Comparison of ENCODE assay signal across 10 cellular contexts in genomic region chr16:67658849-67659674, GRCh38. TPM values are rescaled to one million over a fixed set of nuclear protein-coding genes. Genes with fewer than 3 reads are reported as not detected.
DNase-seq lines count a peak whose midpoint lies in the region; ATAC-seq, FAIRE-seq and TF ChIP-seq lines count a peak whose summit lies in the region.
"Had no signal": no experiment of that assay in that cellular context is flagged by ENCODE, and none has a peak within 500 bp of the region (broad histone marks: within the 10 kb centered on the region; RNA-seq: fewer than 3 reads in every experiment).

No MANE protein-coding gene starts in this region.

- H3K79me2 ChIP-seq in GM12878 (ENCODE audit: control insufficient read depth, insufficient read depth, low read length) (peaks cover 12% of the 10 kb centered on the region), mesendoderm (ENCODE audit: control insufficient read depth, insufficient read depth, low read length) (peaks cover 2% of the 10 kb centered on the region)

- H3K4me2 ChIP-seq in GM12878 (ENCODE audit: control insufficient read depth, insufficient read depth) (peak overlapping the region; percentile 73), mesendoderm (ENCODE audit: low read length) (peak overlapping the region; percentile 86)

- no peak for TF ChIP-seq RAD21 in GM12878 (IDR thresholded peaks at IDR 0.05; ENCODE audit: insufficient read depth, low read depth, low read length)

- H3K9ac ChIP-seq in GM12878 (ENCODE audit: control insufficient read depth, insufficient read depth, low read length) (peak overlapping the region; percentile 78), mesendoderm (ENCODE audit: low read length) (peak overlapping the region; percentile 96)

- H2AFZ ChIP-seq in GM12878 (ENCODE audit: control insufficient read depth, low read depth, low read length) = no peak overlapping the region; the same call in 1 of the 2 replicates

- H3K18ac ChIP-seq in mesendoderm (ENCODE audit: low read length) = no peak overlapping the region

- no peak overlapping the region for H2BK5ac ChIP-seq in mesendoderm (ENCODE audit: low read length)

- H3K4me1 ChIP-seq in left ventricle myocardium inferior (peaks cover 30% of the 10 kb centered on the region), GM12878 (ENCODE audit: control insufficient read depth, insufficient read depth, low read length) (peaks cover 10% of the 10 kb centered on the region), mesendoderm (ENCODE audit: control insufficient read depth, low read depth, low read length) (no peaks in the 10 kb centered on the region), vagina (peaks cover 28% of the 10 kb centered on the region)

- SMC1A ChIA-PET in GM12878 (lab: Charles Lee; ENCODE audit: uncharacterized antibody, unreplicated experiment) = interaction anchor here (1.0 to 2.1 kb wide), 4 partner anchors 14 to 186 kb away, joined by 3 to 7 read pairs (median 4); partner anchors contain the start of gene CARMIL2

- no peak overlapping the region for H2BK15ac ChIP-seq in mesendoderm (replicated peaks; ENCODE audit: low read depth)

- DNase-seq in left ventricle myocardium inferior (no peak), left cardiac atrium (no peak), GM12878 (ENCODE audit: low read depth, low spot score) (no peak), mesendoderm (no peak), vagina (ENCODE audit: extremely low spot score in 2 of 2) (no peak), D721Med (ENCODE audit: insufficient read length, low spot score) (no peak), retina (no peak)
- DNase-seq: NCI-H1048 had no signal

- H3K4ac ChIP-seq in mesendoderm (ENCODE audit: low read depth, low read length) = no peak overlapping the region

- intact Hi-C loops in left ventricle myocardium inferior (cut with micrococcal nuclease) = no loop called here
- intact Hi-C loops in left cardiac atrium (cut with DNase I) = loop anchor here in 1 of 2 donors (5.0 kb wide), 1 partner anchor 87 kb away; no protein-coding TSS in a partner anchor
- intact Hi-C loops in GM12878 (cut with micrococcal nuclease; ENCODE audit: unreplicated experiment) = no loop called here
- intact Hi-C loops in vagina (cut with DNase I) = no loop called here

- H3K27ac ChIP-seq in left ventricle myocardium inferior (replicated peaks) (no peak overlapping the region), GM12878 (ENCODE audit: control insufficient read depth, insufficient read depth) (peak overlapping the region; percentile 80), mesendoderm (ENCODE audit: low read depth, low read length) (no peak overlapping the region), vagina (peak overlapping the region; percentile 90)

- H3K4me3 ChIP-seq in left ventricle myocardium inferior (peak overlapping the region; percentile 89), GM12878 (peak overlapping the region; percentile 92), mesendoderm (ENCODE audit: low read length) (peak overlapping the region; percentile 95), vagina (peak overlapping the region; percentile 84 to 99)

- no peak for TF ChIP-seq EP300 in GM12878 (IDR thresholded peaks at IDR 0.05; ENCODE audit: borderline replicate concordance in 1 of 2, control insufficient read depth in 1 of 2, low read depth in 2 of 2, low read length in 2 of 2)

- POLR2A ChIA-PET in GM12878 (lab: Charles Lee) = interaction anchor here (0.5 to 2.8 kb wide), 11 partner anchors 10 to 129 kb away, joined by 3 to 16 read pairs (median 4); partner anchors contain the start of genes CARMIL2 and CTCF

- BruUV-seq in GM12878 (replicated peaks; lab: Mats Ljungman, UMichigan) = no TSS peak

- ATAC-seq in left cardiac atrium = no peak
- no peak for ATAC-seq in GM12878
- no peak for ATAC-seq in GM18868 (IDR thresholded peaks at IDR 0.05; ENCODE audit: unreplicated experiment)

- peak overlapping the region; percentile 96 for H3K56ac ChIP-seq in mesendoderm (ENCODE audit: low read length)

- RAD21 ChIA-PET in GM12878 (lab: Charles Lee; ENCODE audit: unreplicated experiment) = interaction anchor here (1.0 to 3.2 kb wide), 6 partner anchors 14 to 170 kb away, joined by 3 to 17 read pairs (median 6); partner anchors contain the start of genes CARMIL2, CTCF and GFOD2

- H3K23ac ChIP-seq in mesendoderm (ENCODE audit: low read length) = no peak overlapping the region

- no peaks in the 10 kb centered on the region for H4K20me1 ChIP-seq in GM12878 (ENCODE audit: control insufficient read depth, insufficient read depth)

- H3K79me1 ChIP-seq in mesendoderm (ENCODE audit: low read length) = peaks cover 4% of the 10 kb centered on the region

- 19% methylated on average over 19 of the region's 21 CpGs for WGBS in GM12878 (ENCODE audit: insufficient coverage, insufficient replicate concordance, low lambda C conversion rate, missing lambda C conversion rate)
- no CpG with 5 or more reads among the region's 21 CpGs for WGBS in mesendoderm (ENCODE audit: extremely low coverage, insufficient coverage, low lambda C conversion rate)

- in situ Hi-C loops in GM12878 (cut with MboI) = no loop called here

- H2BK120ac ChIP-seq in mesendoderm (ENCODE audit: low read depth, low read length) = no peak overlapping the region

- H2AK5ac ChIP-seq in mesendoderm (ENCODE audit: low read length) = no peak overlapping the region

- no peak overlapping the region for H4K8ac ChIP-seq in mesendoderm (ENCODE audit: low read depth, low read length)

- TF ChIP-seq POLR2A in GM12878 (IDR thresholded peaks at IDR 0.05; ENCODE audit: low read depth, low read length) = no peak
- no peak for TF ChIP-seq POLR2A in vagina (IDR thresholded peaks at IDR 0.05)

- H3K9me3 ChIP-seq in left ventricle myocardium inferior (replicated peaks) = no peaks in the 10 kb centered on the region
- no peaks in the 10 kb centered on the region for H3K9me3 ChIP-seq in GM12878 (replicated peaks; ENCODE audit: control insufficient read depth, insufficient read depth, low read length)
- no peaks in the 10 kb centered on the region for H3K9me3 ChIP-seq in vagina

- no peak for FAIRE-seq in GM12878 (lab: Jason Lieb, UNC)
- FAIRE-seq in D721Med (lab: Jason Lieb, UNC) = no peak
- FAIRE-seq: urothelium cell line had no signal

- no peak overlapping the region for H4K5ac ChIP-seq in mesendoderm (ENCODE audit: low read length)

- CTCF ChIA-PET in GM12878 (lab: Yijun Ruan, JAX) = interaction anchor here (0.8 to 4.3 kb wide), 10 partner anchors 10 to 178 kb away, joined by 3 to 29 read pairs (median 6); partner anchors contain the start of genes ATP6V0D1 and CARMIL2

- TF ChIP-seq CTCF in left ventricle myocardium inferior (IDR thresholded peaks at IDR 0.05; ENCODE audit: borderline replicate concordance) (no peak), GM12878 (IDR thresholded peaks at IDR 0.05 in 2 of 3, conservative IDR thresholded peaks at IDR 0.05 in 1 of 3; ENCODE audit: control insufficient read depth in 2 of 3, extremely low read depth in 1 of 3, insufficient read depth in 1 of 3, low read depth in 3 of 3, low read length in 3 of 3) (no peak), vagina (IDR thresholded peaks at IDR 0.05) (no peak), D721Med (IDR thresholded peaks at IDR 0.05; ENCODE audit: insufficient read depth, missing control alignments) (no peak)

- H3K36me3 ChIP-seq in left ventricle myocardium inferior = peaks cover 19% of the 10 kb centered on the region
- peaks cover 12 to 15% of the 10 kb centered on the region in 2 experiments for H3K36me3 ChIP-seq in GM12878 (ENCODE audit: control insufficient read depth in 2 of 2, insufficient read depth in 2 of 2, low read length in 1 of 2)
- H3K36me3 ChIP-seq in mesendoderm (ENCODE audit: control insufficient read depth, insufficient read depth, low read length) = no peaks in the 10 kb centered on the region
- H3K36me3 ChIP-seq in vagina = peaks cover 0 to 10% of the 10 kb centered on the region in 2 donors

- H3K27me3 ChIP-seq in left ventricle myocardium inferior (ENCODE audit: low read depth) = peaks cover 23% of the 10 kb centered on the region
- H3K27me3 ChIP-seq in GM12878 (replicated peaks in 1 of 2; ENCODE audit: control insufficient read depth in 2 of 2, insufficient read depth in 2 of 2, low read length in 1 of 2) = no peaks in the 10 kb centered on the region
- no peaks in the 10 kb centered on the region for H3K27me3 ChIP-seq in mesendoderm (ENCODE audit: insufficient read depth, low read length, poor library complexity)
- no peaks in the 10 kb centered on the region for H3K27me3 ChIP-seq in vagina

RNA-seq across cellular contexts. Expression of gene ACD, which starts 1.0 kb away (rescaled TPM):
- total RNA-seq in left ventricle myocardium inferior (7.1 TPM), left cardiac atrium (10 to 100 TPM in 1 of 2 donors, 1 to 10 TPM in 1; 9.0 to 10.2 TPM), GM12878 (2014; rRNA removed) (26.3 and 36.1 TPM in 2 replicates), GM12878 (2014; rRNA removed; fragmentation: Illumina TruSeq; extraction: Trizol) (9.8 and 10.0 TPM in 2 replicates), GM12878 (2021) (32.4 and 32.9 TPM in 2 replicates), vagina (38.8 TPM)
- 20.1 and 22.8 TPM in 2 replicates for total RNA-seq in GM12878 (2013; cell fraction: nucleolus; rRNA removed)
- 11.7 TPM for polyA plus RNA-seq in GM12878 (2011; ENCODE audit: low read depth)
- polyA plus RNA-seq in GM12878 (2011; rRNA removed) (5.6 and 15.6 TPM in 2 replicates), GM12878 (2014; fragmentation: Illumina TruSeq; extraction: Trizol) (2.8 and 11.3 TPM in 2 replicates), GM12878 (2014; fragmentation: Nextera tagmentation; extraction: Ambion mirVana) (1 to 10 TPM; 2.9 to 9.7 TPM), GM12878 (2014; rRNA removed) (32.2 and 35.6 TPM in 2 replicates), GM12878 (2016; fragmentation: Nextera tagmentation; extraction: Ambion mirVana) (10 to 100 TPM; 45.0 to 46.7 TPM)
- polyA plus RNA-seq in GM12878 (2011; cell fraction: cytosol; rRNA removed) = 18.1 and 22.2 TPM in 2 replicates
- 67.6 and 72.5 TPM in 2 replicates for polyA plus RNA-seq in GM12878 (2011; cell fraction: nucleus; rRNA removed)
- polyA plus RNA-seq in GM12878 (2012) = 26.0 and 29.8 TPM in 2 replicates
- 7.0 and 15.8 TPM in 2 replicates for polyA minus RNA-seq in GM12878 (2011; rRNA and poly(A)+ RNA removed)
- polyA minus RNA-seq in GM12878 (2011; cell fraction: cytosol; rRNA and poly(A)+ RNA removed) = 12.3 and 13.3 TPM in 2 replicates
- polyA minus RNA-seq in GM12878 (2011; cell fraction: nucleus; rRNA and poly(A)+ RNA removed) = 25.6 and 44.0 TPM in 2 replicates
- polyA plus RNA-seq in mesendoderm (2013, experiment 1 of 2) = 30.8 TPM
- polyA plus RNA-seq in mesendoderm (2013, experiment 2 of 2) = 33.8 TPM

RNA-seq across cellular contexts. Expression of gene PARD6A, which starts 1.7 kb away (rescaled TPM):
- total RNA-seq in left ventricle myocardium inferior (3.4 TPM), left cardiac atrium (1 to 10 TPM; 2.5 to 4.8 TPM), GM12878 (2014; rRNA removed) (8.0 and 9.1 TPM in 2 replicates), GM12878 (2014; rRNA removed; fragmentation: Illumina TruSeq; extraction: Trizol) (3.0 and 3.4 TPM in 2 replicates), GM12878 (2021) (6.2 and 7.5 TPM in 2 replicates), vagina (1.2 TPM)
- total RNA-seq in GM12878 (2013; cell fraction: nucleolus; rRNA removed) = not detected in 2 replicates
- polyA plus RNA-seq in GM12878 (2011; ENCODE audit: low read depth) = 0.98 TPM
- polyA plus RNA-seq in GM12878 (2011; rRNA removed) (0.92 and 1.9 TPM in 2 replicates), GM12878 (2014; fragmentation: Illumina TruSeq; extraction: Trizol) (0.27 and 1.7 TPM in 2 replicates), GM12878 (2014; fragmentation: Nextera tagmentation; extraction: Ambion mirVana) (under 1 TPM; 0.42 to 0.62 TPM), GM12878 (2014; rRNA removed) (7.1 and 9.8 TPM in 2 replicates), GM12878 (2016; fragmentation: Nextera tagmentation; extraction: Ambion mirVana) (10 to 100 TPM in 1 of 2 experiments, 1 to 10 TPM in 1; 5.7 to 10.1 TPM)
- 3.5 and 6.3 TPM in 2 replicates for polyA plus RNA-seq in GM12878 (2011; cell fraction: cytosol; rRNA removed)
- polyA plus RNA-seq in GM12878 (2011; cell fraction: nucleus; rRNA removed) = 3.4 and 3.7 TPM in 2 replicates
- 3.4 and 3.7 TPM in 2 replicates for polyA plus RNA-seq in GM12878 (2012)
- polyA minus RNA-seq in GM12878 (2011; rRNA and poly(A)+ RNA removed) = 0.95 and 1.4 TPM in 2 replicates
- 1.5 and 1.9 TPM in 2 replicates for polyA minus RNA-seq in GM12878 (2011; cell fraction: cytosol; rRNA and poly(A)+ RNA removed)
- polyA minus RNA-seq in GM12878 (2011; cell fraction: nucleus; rRNA and poly(A)+ RNA removed) = 1.5 and 2.2 TPM in 2 replicates
- polyA plus RNA-seq in mesendoderm (2013, experiment 1 of 2) = 3.1 TPM
- polyA plus RNA-seq in mesendoderm (2013, experiment 2 of 2) = 3.3 TPM

RNA-seq across cellular contexts. Expression of gene ENKD1, which starts 7.5 kb away (rescaled TPM):
- total RNA-seq in left ventricle myocardium inferior = 9.6 TPM
- 1 to 10 TPM; 7.6 to 9.6 TPM for total RNA-seq in left cardiac atrium
- total RNA-seq in GM12878 (2013; cell fraction: nucleolus; rRNA removed) = 6.3 and 8.3 TPM in 2 replicates
- total RNA-seq in GM12878 (2014; rRNA removed) = 7.7 and 9.1 TPM in 2 replicates
- total RNA-seq in GM12878 (2014; rRNA removed; fragmentation: Illumina TruSeq; extraction: Trizol) = 2.5 TPM in 2 replicates
- total RNA-seq in GM12878 (2021) = 7.2 and 8.1 TPM in 2 replicates
- polyA plus RNA-seq in GM12878 (2011; ENCODE audit: low read depth) = 0.60 TPM
- polyA plus RNA-seq in GM12878 (2011; rRNA removed) = 2.8 and 5.2 TPM in 2 replicates
- 5.4 and 9.3 TPM in 2 replicates for polyA plus RNA-seq in GM12878 (2011; cell fraction: cytosol; rRNA removed)
- 27.3 and 32.8 TPM in 2 replicates for polyA plus RNA-seq in GM12878 (2011; cell fraction: nucleus; rRNA removed)
- polyA plus RNA-seq in GM12878 (2012) = 5.5 and 6.9 TPM in 2 replicates
- 0.30 and 0.97 TPM in 2 replicates for polyA plus RNA-seq in GM12878 (2014; fragmentation: Illumina TruSeq; extraction: Trizol)
- polyA plus RNA-seq in GM12878 (2014; fragmentation: Nextera tagmentation; extraction: Ambion mirVana) = 1 to 10 TPM in 1 of 2 experiments, under 1 TPM in 1; 0.19 to 1.1 TPM
- polyA plus RNA-seq in GM12878 (2014; rRNA removed) = 6.8 and 11.4 TPM in 2 replicates
- 1 to 10 TPM; 2.1 to 3.1 TPM for polyA plus RNA-seq in GM12878 (2016; fragmentation: Nextera tagmentation; extraction: Ambion mirVana)
- polyA minus RNA-seq in GM12878 (2011; rRNA and poly(A)+ RNA removed) = 3.1 and 3.5 TPM in 2 replicates
- 2.0 and 3.7 TPM in 2 replicates for polyA minus RNA-seq in GM12878 (2011; cell fraction: cytosol; rRNA and poly(A)+ RNA removed)
- polyA minus RNA-seq in GM12878 (2011; cell fraction: nucleus; rRNA and poly(A)+ RNA removed) = 1.8 and 4.6 TPM in 2 replicates
- 4.8 TPM for polyA plus RNA-seq in mesendoderm (2013, experiment 1 of 2)
- polyA plus RNA-seq in mesendoderm (2013, experiment 2 of 2) = 5.1 TPM
- 14.7 TPM for total RNA-seq in vagina

RNA-seq across cellular contexts. Expression of gene C16orf86, which starts 7.6 kb away (rescaled TPM):
- 2.9 TPM for total RNA-seq in left ventricle myocardium inferior
- 1 to 10 TPM; 3.5 to 3.7 TPM for total RNA-seq in left cardiac atrium
- total RNA-seq in GM12878 (2013; cell fraction: nucleolus; rRNA removed) = 2.9 and 3.3 TPM in 2 replicates
- 1.7 and 3.3 TPM in 2 replicates for total RNA-seq in GM12878 (2014; rRNA removed)
- total RNA-seq in GM12878 (2014; rRNA removed; fragmentation: Illumina TruSeq; extraction: Trizol) = 0.55 and 0.89 TPM in 2 replicates
- 2.7 and 3.0 TPM in 2 replicates for total RNA-seq in GM12878 (2021)
- polyA plus RNA-seq in GM12878 (2011; ENCODE audit: low read depth) = 0.49 TPM
- polyA plus RNA-seq in GM12878 (2011; rRNA removed) = 0.53 and 1.2 TPM in 2 replicates
- 1.5 and 2.6 TPM in 2 replicates for polyA plus RNA-seq in GM12878 (2011; cell fraction: cytosol; rRNA removed)
- 6.1 and 6.6 TPM in 2 replicates for polyA plus RNA-seq in GM12878 (2011; cell fraction: nucleus; rRNA removed)
- polyA plus RNA-seq in GM12878 (2012) = 2.5 and 2.8 TPM in 2 replicates
- polyA plus RNA-seq in GM12878 (2014; fragmentation: Illumina TruSeq; extraction: Trizol) = 0.51 TPM in 1 of 2 replicates, not detected in the other
- polyA plus RNA-seq in GM12878 (2014; fragmentation: Nextera tagmentation; extraction: Ambion mirVana) = under 1 TPM; 0.11 to 0.18 TPM
- polyA plus RNA-seq in GM12878 (2014; rRNA removed) = 2.3 and 2.4 TPM in 2 replicates
- 1 to 10 TPM; 2.0 to 3.2 TPM for polyA plus RNA-seq in GM12878 (2016; fragmentation: Nextera tagmentation; extraction: Ambion mirVana)
- polyA minus RNA-seq in GM12878 (2011; rRNA and poly(A)+ RNA removed) = 0.88 TPM in 1 of 2 replicates, not detected in the other
- not detected in 2 replicates for polyA minus RNA-seq in GM12878 (2011; cell fraction: cytosol; rRNA and poly(A)+ RNA removed)
- polyA minus RNA-seq in GM12878 (2011; cell fraction: nucleus; rRNA and poly(A)+ RNA removed) = 0.85 and 1.1 TPM in 2 replicates
- 0.49 TPM for polyA plus RNA-seq in mesendoderm (2013, experiment 1 of 2)
- 0.29 TPM for polyA plus RNA-seq in mesendoderm (2013, experiment 2 of 2)
- 10.3 TPM for total RNA-seq in vagina

RNA-seq across cellular contexts. Expression of gene CARMIL2, which starts 14.1 kb away (rescaled TPM):
- total RNA-seq in left ventricle myocardium inferior = 0.58 TPM
- total RNA-seq in left cardiac atrium = 1 to 10 TPM; 1.1 to 1.2 TPM
- total RNA-seq in GM12878 (2013; cell fraction: nucleolus; rRNA removed) = 66.7 and 80.3 TPM in 2 replicates
- total RNA-seq in GM12878 (2014; rRNA removed) = 18.9 and 24.1 TPM in 2 replicates
- 13.7 and 14.0 TPM in 2 replicates for total RNA-seq in GM12878 (2014; rRNA removed; fragmentation: Illumina TruSeq; extraction: Trizol)
- total RNA-seq in GM12878 (2021) = 87.6 and 104 TPM in 2 replicates
- polyA plus RNA-seq in GM12878 (2011; ENCODE audit: low read depth) = 15.7 TPM
- 4.4 and 8.6 TPM in 2 replicates for polyA plus RNA-seq in GM12878 (2011; rRNA removed)
- polyA plus RNA-seq in GM12878 (2011; cell fraction: cytosol; rRNA removed) = 12.9 and 13.8 TPM in 2 replicates
- 159 and 214 TPM in 2 replicates for polyA plus RNA-seq in GM12878 (2011; cell fraction: nucleus; rRNA removed)
- 54.3 and 58.8 TPM in 2 replicates for polyA plus RNA-seq in GM12878 (2012)
- 1.6 and 13.0 TPM in 2 replicates for polyA plus RNA-seq in GM12878 (2014; fragmentation: Illumina TruSeq; extraction: Trizol)
- polyA plus RNA-seq in GM12878 (2014; fragmentation: Nextera tagmentation; extraction: Ambion mirVana) = 1 to 10 TPM in 1 of 2 experiments, under 1 TPM in 1; 0.82 to 1.9 TPM
- polyA plus RNA-seq in GM12878 (2014; rRNA removed) = 56.5 and 72.9 TPM in 2 replicates
- polyA plus RNA-seq in GM12878 (2016; fragmentation: Nextera tagmentation; extraction: Ambion mirVana) = 1 to 10 TPM; 7.4 to 7.7 TPM
- 11.3 and 15.7 TPM in 2 replicates for polyA minus RNA-seq in GM12878 (2011; rRNA and poly(A)+ RNA removed)
- polyA minus RNA-seq in GM12878 (2011; cell fraction: cytosol; rRNA and poly(A)+ RNA removed) = 11.3 and 13.4 TPM in 2 replicates
- 42.1 and 57.6 TPM in 2 replicates for polyA minus RNA-seq in GM12878 (2011; cell fraction: nucleus; rRNA and poly(A)+ RNA removed)
- 13.9 TPM for polyA plus RNA-seq in mesendoderm (2013, experiment 1 of 2)
- polyA plus RNA-seq in mesendoderm (2013, experiment 2 of 2) = 13.9 TPM
- 5.6 TPM for total RNA-seq in vagina

Comparison
In these comparisons a context has a peak if more than half of its experiments do, and no peak if none do; other contexts are left out.
1. H3K27ac ChIP-seq: peak in GM12878 (single experiment) and vagina (single experiment); none in left ventricle myocardium inferior (single experiment) and mesendoderm (single experiment).
2. Peak in every context shown above with its lines, with median percentiles within 50 percentile points of each other: H3K4me3 ChIP-seq.